8 cellular contexts compared by ENCODE assay signal in genomic region chr4:8200302-8200975, GRCh38. TPM values are rescaled to one million over a fixed set of nuclear protein-coding genes. Genes with fewer than 3 reads are reported as not detected.
DNase-seq lines count a peak whose midpoint lies in the region; ATAC-seq and TF ChIP-seq lines count a peak whose summit lies in the region.

No MANE protein-coding gene starts in this region.

- no peaks in the 10 kb centered on the region for H3K9me2 ChIP-seq in hepatocyte (replicated peaks; ENCODE audit: insufficient read depth)

- H3K4me1 Mint-ChIP-seq in activated T-helper 2 cell treated with anti-CD3 and anti-CD28 coated beads, Interferon-gamma antibody, Interleukin-2, Interleukin-4, amounts not matched to agents 10 μg/mL and 5 μg/mL and 100 μg/mL, durations not matched to agents 14 hours and 24 hours and 36 hours (ENCODE audit: low read depth): peaks cover 31% of the 10 kb centered on the region
- peaks cover 50% of the 10 kb centered on the region for H3K4me1 Mint-ChIP-seq in stimulated activated effector memory CD8-positive, alpha-beta T cell treated with anti-CD3 and anti-CD28 coated beads, Interleukin-12 subunit alpha, Interleukin-12 subunit beta, amount 100 ng/mL, for 72 hours

- no peaks in the 10 kb centered on the region for H3K9me3 Mint-ChIP-seq in activated T-helper 2 cell treated with anti-CD3 and anti-CD28 coated beads, Interferon-gamma antibody, Interleukin-2, Interleukin-4, amounts not matched to agents 10 μg/mL and 5 μg/mL and 100 μg/mL, durations not matched to agents 14 hours and 24 hours and 36 hours
- no peaks in the 10 kb centered on the region for H3K9me3 Mint-ChIP-seq in stimulated activated effector memory CD8-positive, alpha-beta T cell treated with anti-CD3 and anti-CD28 coated beads, Interleukin-12 subunit alpha, Interleukin-12 subunit beta, amount 100 ng/mL, for 72 hours

- ATAC-seq in stimulated activated effector memory CD8-positive, alpha-beta T cell treated with anti-CD3 and anti-CD28 coated beads, Interleukin-12 subunit alpha, Interleukin-12 subunit beta, amount 100 ng/mL, for 72 hours: no peak
- no peak for ATAC-seq in GM18517 (IDR thresholded peaks at IDR 0.05; ENCODE audit: unreplicated experiment)

- 72% methylated on average over 30 of the region's 30 CpGs for WGBS in hepatocyte (ENCODE audit: low lambda C conversion rate, missing lambda C conversion rate)

- H3K4me1 ChIP-seq in hepatocyte (ENCODE audit: insufficient read depth): peaks cover 61% of the 10 kb centered on the region

- no peaks in the 10 kb centered on the region for H3K9me3 ChIP-seq in hepatocyte (ENCODE audit: low read depth)

- no peaks in the 10 kb centered on the region for H4K20me1 ChIP-seq in hepatocyte (ENCODE audit: insufficient read depth, poor library complexity, severe bottlenecking)

- peak overlapping the region; percentile 90 for H3K4me3 Mint-ChIP-seq in activated T-helper 2 cell treated with anti-CD3 and anti-CD28 coated beads, Interferon-gamma antibody, Interleukin-2, Interleukin-4, amounts not matched to agents 10 μg/mL and 5 μg/mL and 100 μg/mL, durations not matched to agents 14 hours and 24 hours and 36 hours (ENCODE audit: low read depth)
- peak overlapping the region; percentile 84 for H3K4me3 Mint-ChIP-seq in stimulated activated effector memory CD8-positive, alpha-beta T cell treated with anti-CD3 and anti-CD28 coated beads, Interleukin-12 subunit alpha, Interleukin-12 subunit beta, amount 100 ng/mL, for 72 hours

- intact Hi-C loops in activated T-helper 2 cell treated with anti-CD3 and anti-CD28 coated beads, Interferon-gamma antibody, Interleukin-2, Interleukin-4, amounts not matched to agents 10 μg/mL and 5 μg/mL and 100 μg/mL, durations not matched to agents 14 hours and 24 hours and 36 hours (cut with micrococcal nuclease): loop anchor here (2.0 to 5.0 kb wide), 2 partner anchors 28 to 1543 kb away; no protein-coding TSS in a partner anchor

- no peaks in the 10 kb centered on the region for H3K36me3 Mint-ChIP-seq in activated T-helper 2 cell treated with anti-CD3 and anti-CD28 coated beads, Interferon-gamma antibody, Interleukin-2, Interleukin-4, amounts not matched to agents 10 μg/mL and 5 μg/mL and 100 μg/mL, durations not matched to agents 14 hours and 24 hours and 36 hours (ENCODE audit: low read depth)
- no peaks in the 10 kb centered on the region for H3K36me3 Mint-ChIP-seq in stimulated activated effector memory CD8-positive, alpha-beta T cell treated with anti-CD3 and anti-CD28 coated beads, Interleukin-12 subunit alpha, Interleukin-12 subunit beta, amount 100 ng/mL, for 72 hours

- peak overlapping the region; percentile 63 for H3K27ac Mint-ChIP-seq in activated T-helper 2 cell treated with anti-CD3 and anti-CD28 coated beads, Interferon-gamma antibody, Interleukin-2, Interleukin-4, amounts not matched to agents 10 μg/mL and 5 μg/mL and 100 μg/mL, durations not matched to agents 14 hours and 24 hours and 36 hours
- peak overlapping the region; percentile 85 for H3K27ac Mint-ChIP-seq in stimulated activated effector memory CD8-positive, alpha-beta T cell treated with anti-CD3 and anti-CD28 coated beads, Interleukin-12 subunit alpha, Interleukin-12 subunit beta, amount 100 ng/mL, for 72 hours

- no peak for TF ChIP-seq CTCF in hepatocyte (IDR thresholded peaks at IDR 0.05; ENCODE audit: poor library complexity)

- peaks cover under 1% of the 10 kb centered on the region for H3K27me3 Mint-ChIP-seq in activated T-helper 2 cell treated with anti-CD3 and anti-CD28 coated beads, Interferon-gamma antibody, Interleukin-2, Interleukin-4, amounts not matched to agents 10 μg/mL and 5 μg/mL and 100 μg/mL, durations not matched to agents 14 hours and 24 hours and 36 hours (ENCODE audit: low read depth)

- H3K4me2 ChIP-seq in hepatocyte: peak overlapping the region; percentile 81

- peaks cover 39% of the 10 kb centered on the region for H3K79me2 ChIP-seq in hepatocyte

- DNase-seq in DMS53 (lab: John Stamatoyannopoulos, UW): peak; percentile 66
- DNase-seq in DMS53 treated with DMSO at 0.1 percent for 48 hours (lab: John Stamatoyannopoulos, UW; ENCODE audit: unreplicated experiment): no peak
- DNase-seq in activated T-helper 2 cell treated with anti-CD3 and anti-CD28 coated beads, Interferon-gamma antibody, Interleukin-2, Interleukin-4, amounts not matched to agents 10 μg/mL and 5 μg/mL and 100 μg/mL, durations not matched to agents 14 hours and 24 hours and 36 hours (ENCODE audit: low spot score): no peak
- peak; percentile 80 for DNase-seq in hepatocyte (ENCODE audit: low spot score)
- DNase-seq in stimulated activated effector memory CD8-positive, alpha-beta T cell treated with anti-CD3 and anti-CD28 coated beads, Interleukin-12 subunit alpha, Interleukin-12 subunit beta, amount 100 ng/mL, for 72 hours (ENCODE audit: low spot score in 2 of 2): no peak
- DNase-seq in LoVo (ENCODE audit: low spot score): no peak
- no peak for DNase-seq in iPS-NIHi11 (ENCODE audit: low spot score)

- no peak overlapping the region for H3K4me3 ChIP-seq in hepatocyte

- H3K27ac ChIP-seq in hepatocyte: peak overlapping the region; percentile 97

- H3K27me3 ChIP-seq in hepatocyte: no peaks in the 10 kb centered on the region

- H2AFZ ChIP-seq in hepatocyte: no peak overlapping the region

- H3K36me3 ChIP-seq in hepatocyte (replicated peaks; ENCODE audit: insufficient read depth, low read depth): no peaks in the 10 kb centered on the region

RNA-seq across cellular contexts. Expression of gene SH3TC1, which starts 1.3 kb away (rescaled TPM):
- 14.2 and 14.8 TPM in 2 replicates for total RNA-seq in activated T-helper 2 cell treated with anti-CD3 and anti-CD28 coated beads, Interferon-gamma antibody, Interleukin-2, Interleukin-4, amounts not matched to agents 10 μg/mL and 5 μg/mL and 100 μg/mL, durations not matched to agents 14 hours and 24 hours and 36 hours
- 16.5 and 35.4 TPM in 2 replicates for total RNA-seq in hepatocyte
- polyA plus RNA-seq in hepatocyte: 30.3 and 41.2 TPM in 2 replicates

RNA-seq across cellular contexts. Expression of gene ABLIM2, which starts 41.8 kb away (rescaled TPM):
- total RNA-seq in activated T-helper 2 cell treated with anti-CD3 and anti-CD28 coated beads, Interferon-gamma antibody, Interleukin-2, Interleukin-4, amounts not matched to agents 10 μg/mL and 5 μg/mL and 100 μg/mL, durations not matched to agents 14 hours and 24 hours and 36 hours: 0.32 and 0.60 TPM in 2 replicates
- 0.68 and 1.7 TPM in 2 replicates for total RNA-seq in hepatocyte
- 2.0 and 3.3 TPM in 2 replicates for polyA plus RNA-seq in hepatocyte

Comparison
In these comparisons a context has a peak if more than half of its experiments do, and no peak if none do; other contexts are left out.
1. DNase-seq: peak in DMS53 (single experiment) and hepatocyte (single experiment); none in DMS53 treated with DMSO at 0.1 percent for 48 hours (single experiment), activated T-helper 2 cell treated with anti-CD3 and anti-CD28 coated beads, Interferon-gamma antibody, Interleukin-2, Interleukin-4, amounts not matched to agents 10 μg/mL and 5 μg/mL and 100 μg/mL, durations not matched to agents 14 hours and 24 hours and 36 hours (single experiment), stimulated activated effector memory CD8-positive, alpha-beta T cell treated with anti-CD3 and anti-CD28 coated beads, Interleukin-12 subunit alpha, Interleukin-12 subunit beta, amount 100 ng/mL, for 72 hours (0 of 2), LoVo (single experiment) and iPS-NIHi11 (single experiment).